13 cellular contexts compared by ENCODE assay signal in the genomic region with DNA sequence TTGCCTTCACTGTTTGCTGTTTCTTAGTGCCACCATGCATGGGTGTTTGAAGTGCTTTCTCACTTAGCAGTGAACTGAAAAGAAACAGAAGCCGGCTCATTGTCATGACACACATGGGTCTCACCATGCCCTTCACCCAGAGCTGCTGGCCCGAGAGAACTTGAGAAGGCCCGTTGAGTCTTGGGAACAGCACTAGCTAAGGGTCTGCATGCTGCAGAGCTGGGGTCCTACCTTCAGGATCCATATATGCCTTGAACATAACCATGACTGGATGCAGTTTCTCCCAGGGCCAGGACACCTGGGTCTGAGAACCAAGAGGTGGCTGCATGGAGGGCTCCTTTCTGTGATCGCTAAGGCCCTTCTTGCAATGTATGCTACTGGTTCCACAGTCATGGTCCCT.
DNase-seq lines count a peak whose midpoint lies in the region; ATAC-seq and TF ChIP-seq lines count a peak whose summit lies in the region.
"Had no signal": no experiment of that assay in that cellular context is flagged by ENCODE, and none has a peak within 500 bp of the region (broad histone marks: within the 10 kb centered on the region; RNA-seq: fewer than 3 reads in every experiment).

No MANE protein-coding gene starts in this region.

- no peak overlapping the region for H3K27ac ChIP-seq in BLaER1
- peak overlapping the region; percentile 48 for H3K27ac ChIP-seq in uterus

- peaks cover 9% of the 10 kb centered on the region; the same call in 1 of the 2 replicates for H3K4me1 ChIP-seq in BLaER1
- peaks cover 0 to 3% of the 10 kb centered on the region in 2 donors for H3K4me1 ChIP-seq in uterus
- H3K4me1 ChIP-seq: HAP-1 had no signal

- peak; percentile 10 for DNase-seq in ecto neural progenitor cell (ENCODE audit: low spot score)
- peak; percentile 35 for DNase-seq in mesenteric fat pad (ENCODE audit: low spot score)
- DNase-seq in uterus = no peak
- DNase-seq in A172 (ENCODE audit: low spot score) = no peak
- no peak for DNase-seq in SKM-1 (lab: John Stamatoyannopoulos, UW; ENCODE audit: unreplicated experiment)
- DNase-seq: 8988T; ACHN; Calu3; CD4-positive, alpha-beta T cell; DMS 273 treated with DMSO at 0.1 percent for 48 hours had no signal

- no peaks in the 10 kb centered on the region for H3K9me3 ChIP-seq in BLaER1
- H3K9me3 ChIP-seq in uterus = no peaks in the 10 kb centered on the region
- H3K9me3 ChIP-seq: HAP-1 had no signal

- H3K4me3 ChIP-seq in BLaER1 (no peak overlapping the region), uterus (no peak overlapping the region)
- H3K4me3 ChIP-seq: HAP-1 had no signal

- H3K27me3 ChIP-seq in BLaER1 (no peaks in the 10 kb centered on the region), uterus (no peaks in the 10 kb centered on the region)

- H4K20me1 ChIP-seq in BLaER1 = no peaks in the 10 kb centered on the region

- H3K9ac ChIP-seq in BLaER1 = no peak overlapping the region

- TF ChIP-seq POLR2A in uterus (IDR thresholded peaks at IDR 0.05) = no peak

- no peak for TF ChIP-seq CTCF in uterus (IDR thresholded peaks at IDR 0.05)

- H3K36me3 ChIP-seq in BLaER1 = no peaks in the 10 kb centered on the region
- H3K36me3 ChIP-seq in uterus = no peaks in the 10 kb centered on the region
- H3K36me3 ChIP-seq: HAP-1 had no signal

- 0 out of 2 replicates have a peak overlapping the region, but pooled peaks have one; percentile 12 for H3K4me2 ChIP-seq in BLaER1

- ATAC-seq in GM21515 (IDR thresholded peaks at IDR 0.05; ENCODE audit: unreplicated experiment) = no peak

- intact Hi-C loops in uterus (cut with DNase I; ENCODE audit: low total_unique reads) = no loop called here

Comparison
In these comparisons a context has a peak if more than half of its experiments do, and no peak if none do; other contexts are left out.
1. DNase-seq: peak in ecto neural progenitor cell (single experiment) and mesenteric fat pad (single experiment); none in uterus (0 of 2), A172 (single experiment) and SKM-1 (single experiment).